22 cellular contexts compared by ENCODE assay signal in genomic region chr5:133296624-133297023, GRCh38.
"Had no signal": no experiment of that assay in that cellular context is flagged by ENCODE, and none has a peak within 500 bp of the region (broad histone marks: within the 10 kb centered on the region; RNA-seq: fewer than 3 reads in every experiment).

No MANE protein-coding gene starts in this region.

- H3K27me3 ChIP-seq: dorsolateral prefrontal cortex, gastrocnemius medialis, left lung had no signal

- H3K4me1 Mint-ChIP-seq: mesothelial cell of epicardium, naive B cell had no signal

- H3K36me3 Mint-ChIP-seq: mesothelial cell of epicardium, naive B cell had no signal

- H3K27ac Mint-ChIP-seq: mesothelial cell of epicardium, naive B cell had no signal

- DNase-seq: dermis blood vessel endothelial cell; dorsolateral prefrontal cortex; effector CD4-positive, alpha-beta T cell; effector memory CD4-positive, alpha-beta T cell; erythroblast; foreskin melanocyte; gastrocnemius medialis; glutamatergic neuron; head of caudate nucleus; heart right ventricle; hippocampal formation; left cardiac atrium; left lung; left ventricle myocardium superior; lower lobe of right lung; mesenchymal stem cell; mucosa of descending colon; naive B cell had no signal

- H3K4me1 ChIP-seq: esophagus muscularis mucosa, gastrocnemius medialis, heart right ventricle, left lung, lower lobe of right lung had no signal

- H3K27me3 Mint-ChIP-seq: naive B cell had no signal

- H3K27ac ChIP-seq: coronary artery, dorsolateral prefrontal cortex, epithelial cell of prostate, esophagus muscularis mucosa, gastrocnemius medialis, heart right ventricle, left lung, lower lobe of right lung had no signal

- H3K9me3 ChIP-seq: esophagus muscularis mucosa, gastrocnemius medialis, heart right ventricle, left lung, lower lobe of right lung, mucosa of descending colon had no signal

- H3K4me3 ChIP-seq: coronary artery, dorsolateral prefrontal cortex, esophagus muscularis mucosa, gastrocnemius medialis, heart right ventricle, left lung, lower lobe of right lung, mucosa of descending colon had no signal

- H3K4me3 Mint-ChIP-seq: mesothelial cell of epicardium, naive B cell had no signal

- ATAC-seq: gastrocnemius medialis, heart right ventricle, left cardiac atrium, left lung, left ventricle myocardium superior, lower lobe of right lung, mucosa of descending colon had no signal
